Comparison of ENCODE assay signal across 10 cellular contexts in the genomic region with DNA sequence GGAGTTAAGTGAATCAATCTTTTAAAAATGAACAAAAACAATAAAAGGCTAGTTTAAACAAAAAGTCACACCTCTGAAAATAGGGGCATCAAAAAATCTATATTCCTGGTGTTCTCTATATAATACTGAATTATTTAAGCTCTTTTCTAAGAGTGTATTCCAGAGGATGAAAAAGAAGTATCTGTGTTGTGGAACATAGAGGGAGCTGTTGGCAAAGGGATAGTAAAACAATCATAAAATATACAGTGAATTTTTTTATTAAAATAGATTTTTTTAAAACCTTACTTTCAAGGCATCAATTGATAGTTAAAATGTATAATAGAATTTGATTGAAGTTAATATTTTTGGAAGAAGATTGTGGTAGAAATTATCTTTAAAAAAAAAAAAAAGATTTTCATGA.
DNase-seq lines count a peak whose midpoint lies in the region; ATAC-seq lines count a peak whose summit lies in the region.
"Had no signal": no experiment of that assay in that cellular context is flagged by ENCODE, and none has a peak within 500 bp of the region (broad histone marks: within the 10 kb centered on the region; RNA-seq: fewer than 3 reads in every experiment).

No MANE protein-coding gene starts in this region.

- no peak for ATAC-seq in GM21367 (IDR thresholded peaks at IDR 0.05; ENCODE audit: unreplicated experiment)
- ATAC-seq: activated CD8-positive, alpha-beta T cell treated with anti-CD3 and anti-CD28 coated beads for 36 hours had no signal

- in situ Hi-C loops in ACHN (cut with HindIII; ENCODE audit: low pct_ligation_motif_present, low pct_unique_long_range_greater_than_20kb, low sequenced_read_pairs), result no loop called here

- DNase-seq in ACHN, result peak; percentile 8
- peak; percentile 16 for DNase-seq in H4 (ENCODE audit: low spot score)
- DNase-seq in cerebellum (ENCODE audit: low spot score), result peak; percentile 1
- DNase-seq in lung microvascular endothelial cell (ENCODE audit: low read depth in 2 of 2), result peak; percentile 0 to 1
- no peak for DNase-seq in NCI-H226
- DNase-seq in NCI-H2029 treated with DMSO at 0.1 percent for 48 hours (lab: John Stamatoyannopoulos, UW), result no peak
- no peak for DNase-seq in activated CD8-positive, alpha-beta memory T cell treated with anti-CD3 and anti-CD28 coated beads, Interleukin-2, amount 50 U/mL, for 48 hours
- DNase-seq: activated CD8-positive, alpha-beta T cell treated with anti-CD3 and anti-CD28 coated beads for 36 hours; NCI-H2171 had no signal

Comparison
In these comparisons a context has a peak if more than half of its experiments do, and no peak if none do; other contexts are left out.
1. DNase-seq: peak in ACHN (single experiment), H4 (single experiment), cerebellum (single experiment) and lung microvascular endothelial cell (2 of 2); none in NCI-H226 (single experiment), NCI-H2029 treated with DMSO at 0.1 percent for 48 hours (single experiment) and activated CD8-positive, alpha-beta memory T cell treated with anti-CD3 and anti-CD28 coated beads, Interleukin-2, amount 50 U/mL, for 48 hours (single experiment).